In the genomic region with DNA sequence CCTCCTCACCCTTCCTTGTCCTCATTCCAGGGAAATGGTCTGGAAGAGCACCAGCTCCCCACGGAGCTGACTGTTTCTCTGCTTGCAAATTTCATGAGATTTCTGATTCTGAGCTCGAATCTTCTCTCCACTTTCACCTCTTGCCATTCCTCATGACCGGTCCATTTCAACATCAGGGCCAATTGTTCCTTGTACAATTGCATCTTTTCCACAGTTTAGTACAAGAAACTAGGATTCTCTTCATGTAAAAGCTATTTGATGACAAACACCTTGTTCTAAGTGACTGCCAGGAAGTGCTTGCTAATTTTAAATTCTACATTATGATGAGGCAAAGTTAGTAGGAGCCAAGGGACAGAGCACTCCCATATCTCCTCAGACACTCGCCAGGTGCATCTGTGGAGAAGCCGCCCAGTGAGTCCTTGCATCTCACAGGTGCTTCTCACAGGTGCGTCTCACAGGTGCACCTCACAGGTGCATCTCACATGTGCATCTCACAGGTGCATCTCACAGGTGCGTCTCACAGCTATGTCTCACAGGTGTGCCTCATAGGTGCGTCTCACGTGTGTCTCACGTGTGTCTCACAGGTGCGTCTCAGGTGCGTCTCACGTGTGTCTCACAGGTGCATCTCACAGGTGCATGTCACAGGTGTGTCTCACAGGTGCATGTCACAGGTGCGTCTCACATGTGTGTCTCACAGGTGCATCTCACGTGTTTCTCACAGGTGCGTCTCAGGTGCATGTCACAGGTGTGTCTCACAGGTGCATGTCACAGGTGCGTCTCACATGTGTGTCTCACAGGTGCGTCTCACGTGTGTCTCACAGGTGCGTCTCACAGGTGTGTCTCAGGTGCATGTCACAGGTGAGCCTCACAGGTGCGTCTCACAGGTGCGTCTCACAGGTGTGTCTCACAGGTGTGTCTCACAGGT, we compare ENCODE assay signal across 26 cellular contexts. TPM values are rescaled to one million over a fixed set of nuclear protein-coding genes. Genes with fewer than 3 reads are reported as not detected.
DNase-seq lines count a peak whose midpoint lies in the region; ATAC-seq and TF ChIP-seq lines count a peak whose summit lies in the region.
"Had no signal": no experiment of that assay in that cellular context is flagged by ENCODE, and none has a peak within 500 bp of the region (broad histone marks: within the 10 kb centered on the region; RNA-seq: fewer than 3 reads in every experiment).

No MANE protein-coding gene starts in this region.

- no peak overlapping the region for H3K4me3 Mint-ChIP-seq in CD14-positive monocyte
- H3K4me3 Mint-ChIP-seq: activated CD4-positive, alpha-beta memory T cell treated with anti-CD3 and anti-CD28 coated beads for 36 hours; activated naive CD8-positive, alpha-beta T cell treated with anti-CD3 and anti-CD28 coated beads, Interleukin-2, amount 10 ng/mL, durations not matched to agents 7 days and 5 days; immature natural killer cell had no signal

- no peak overlapping the region for H3K4me3 ChIP-seq in HEK293 (ENCODE audit: low read depth, low read length)
- H3K4me3 ChIP-seq: esophagus muscularis mucosa, heart left ventricle, lung, ovary, stomach had no signal

- POLR2A ChIA-PET in HEK293 (lab: Yijun Ruan, JAX) = no interaction called here

- H3K9me3 Mint-ChIP-seq in CD14-positive monocyte = peaks cover 0 to 14% (median 4%) of the 10 kb centered on the region in 7 donors
- H3K9me3 Mint-ChIP-seq: activated CD4-positive, alpha-beta memory T cell treated with anti-CD3 and anti-CD28 coated beads for 36 hours; activated naive CD8-positive, alpha-beta T cell treated with anti-CD3 and anti-CD28 coated beads, Interleukin-2, amount 10 ng/mL, durations not matched to agents 7 days and 5 days; immature natural killer cell had no signal

- DNase-seq in CD14-positive monocyte (ENCODE audit: low spot score) (peak; percentile 9), ecto neural progenitor cell (ENCODE audit: low spot score) (peak; percentile 40), mesenteric fat pad (ENCODE audit: low spot score) (peak; percentile 65), cerebellum (ENCODE audit: low spot score) (no peak), NCI-H187 (lab: John Stamatoyannopoulos, UW) (no peak), ureter (ENCODE audit: low spot score) (no peak)
- DNase-seq: activated CD4-positive, alpha-beta memory T cell treated with anti-CD3 and anti-CD28 coated beads for 36 hours; activated naive CD8-positive, alpha-beta T cell treated with anti-CD3 and anti-CD28 coated beads, Interleukin-2, amount 10 ng/mL, durations not matched to agents 7 days and 5 days; activated T-cell treated with anti-CD3 and anti-CD28 coated beads, Interleukin-2, amount 50 U/mL, for 1 hour; brain microvascular endothelial cell; COR-L47; dermis blood vessel endothelial cell; immature natural killer cell; NCI-H2029; NCI-H446 treated with DMSO at 0.1 percent for 48 hours; stomach had no signal

- H3K27me3 Mint-ChIP-seq in CD14-positive monocyte (ENCODE audit: low read depth in 3 of 3) = peaks cover 2 to 6% (median 3%) of the 10 kb centered on the region in 3 donors

- H3K36me3 Mint-ChIP-seq in CD14-positive monocyte = no peaks in the 10 kb centered on the region
- H3K36me3 Mint-ChIP-seq: activated CD4-positive, alpha-beta memory T cell treated with anti-CD3 and anti-CD28 coated beads for 36 hours; activated naive CD8-positive, alpha-beta T cell treated with anti-CD3 and anti-CD28 coated beads, Interleukin-2, amount 10 ng/mL, durations not matched to agents 7 days and 5 days; immature natural killer cell had no signal

- TF ChIP-seq CTCF in CD14-positive monocyte (IDR thresholded peaks at IDR 0.05) (no peak), HEK293 (tag by site-specific recombination; IDR thresholded peaks at IDR 0.05) (no peak)

- peak overlapping the region in 1 of 7 donors; percentile 10 for H3K27ac Mint-ChIP-seq in CD14-positive monocyte
- H3K27ac Mint-ChIP-seq: activated CD4-positive, alpha-beta memory T cell treated with anti-CD3 and anti-CD28 coated beads for 36 hours; activated naive CD8-positive, alpha-beta T cell treated with anti-CD3 and anti-CD28 coated beads, Interleukin-2, amount 10 ng/mL, durations not matched to agents 7 days and 5 days; immature natural killer cell had no signal

- CTCF ChIA-PET in HEK293 (lab: Yijun Ruan, JAX) = interaction anchor here (0.6 kb wide), 1 partner anchor 15 kb away, joined by 5 read pairs; no protein-coding TSS in a partner anchor

- no peak overlapping the region for H3K27ac ChIP-seq in HEK293 (ENCODE audit: extremely low read depth, low read depth, low read length)
- H3K27ac ChIP-seq: brain microvascular endothelial cell, esophagus muscularis mucosa, heart left ventricle, ovary, stomach had no signal

- H3K9me3 ChIP-seq in HEK293 (ENCODE audit: control insufficient read depth, insufficient read depth, low read depth, low read length) = no peaks in the 10 kb centered on the region
- H3K9me3 ChIP-seq: esophagus muscularis mucosa, heart left ventricle, ovary, stomach had no signal

- H3K4me1 ChIP-seq in HEK293 (ENCODE audit: control insufficient read depth, insufficient read depth, low read length) = no peaks in the 10 kb centered on the region
- H3K4me1 ChIP-seq: esophagus muscularis mucosa, heart left ventricle, stomach had no signal

- intact Hi-C loops in CD14-positive monocyte (cut with micrococcal nuclease) = no loop called here

- peaks cover 3% of the 10 kb centered on the region for H3K4me1 Mint-ChIP-seq in CD14-positive monocyte
- H3K4me1 Mint-ChIP-seq: activated naive CD8-positive, alpha-beta T cell treated with anti-CD3 and anti-CD28 coated beads, Interleukin-2, amount 10 ng/mL, durations not matched to agents 7 days and 5 days; immature natural killer cell had no signal

- no peaks in the 10 kb centered on the region for H3K36me3 ChIP-seq in HEK293 (ENCODE audit: control insufficient read depth in 2 of 2, insufficient read depth in 1 of 2, low read length in 2 of 2)
- H3K36me3 ChIP-seq: brain microvascular endothelial cell, esophagus muscularis mucosa, heart left ventricle, ovary, stomach had no signal

- no peak for ATAC-seq in GM18907 (IDR thresholded peaks at IDR 0.05; ENCODE audit: unreplicated experiment)
- ATAC-seq: heart left ventricle, Right ventricle myocardium inferior had no signal

TF ChIP-seq in HEK293, 187 proteins besides CTCF, POLR2A, EP300 and RAD21:
- TF ChIP-seq, protein P1, sequence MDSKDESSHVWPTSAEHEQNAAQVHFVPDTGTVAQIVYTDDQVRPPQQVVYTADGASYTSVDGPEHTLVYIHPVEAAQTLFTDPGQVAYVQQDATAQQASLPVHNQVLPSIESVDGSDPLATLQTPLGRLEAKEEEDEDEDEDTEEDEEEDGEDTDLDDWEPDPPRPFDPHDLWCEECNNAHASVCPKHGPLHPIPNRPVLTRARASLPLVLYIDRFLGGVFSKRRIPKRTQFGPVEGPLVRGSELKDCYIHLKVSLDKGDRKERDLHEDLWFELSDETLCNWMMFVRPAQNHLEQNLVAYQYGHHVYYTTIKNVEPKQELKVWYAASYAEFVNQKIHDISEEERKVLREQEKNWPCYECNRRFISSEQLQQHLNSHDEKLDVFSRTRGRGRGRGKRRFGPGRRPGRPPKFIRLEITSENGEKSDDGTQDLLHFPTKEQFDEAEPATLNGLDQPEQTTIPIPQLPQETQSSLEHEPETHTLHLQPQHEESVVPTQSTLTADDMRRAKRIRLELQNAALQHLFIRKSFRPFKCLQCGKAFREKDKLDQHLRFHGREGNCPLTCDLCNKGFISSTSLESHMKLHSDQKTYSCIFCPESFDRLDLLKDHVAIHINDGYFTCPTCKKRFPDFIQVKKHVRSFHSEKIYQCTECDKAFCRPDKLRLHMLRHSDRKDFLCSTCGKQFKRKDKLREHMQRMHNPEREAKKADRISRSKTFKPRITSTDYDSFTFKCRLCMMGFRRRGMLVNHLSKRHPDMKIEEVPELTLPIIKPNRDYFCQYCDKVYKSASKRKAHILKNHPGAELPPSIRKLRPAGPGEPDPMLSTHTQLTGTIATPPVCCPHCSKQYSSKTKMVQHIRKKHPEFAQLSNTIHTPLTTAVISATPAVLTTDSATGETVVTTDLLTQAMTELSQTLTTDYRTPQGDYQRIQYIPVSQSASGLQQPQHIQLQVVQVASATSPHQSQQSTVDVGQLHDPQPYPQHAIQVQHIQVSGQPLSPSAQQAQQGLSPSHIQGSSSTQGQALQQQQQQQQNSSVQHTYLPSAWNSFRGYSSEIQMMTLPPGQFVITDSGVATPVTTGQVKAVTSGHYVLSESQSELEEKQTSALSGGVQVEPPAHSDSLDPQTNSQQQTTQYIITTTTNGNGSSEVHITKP (tag by site-specific recombination; IDR thresholded peaks at IDR 0.05) = no peak
- peak; percentile 100 for TF ChIP-seq ZEB2 (tag by site-specific recombination; IDR thresholded peaks at IDR 0.05)
- peak; percentile 22; the same call in 1 of the 2 replicates for TF ChIP-seq SCRT1 (tag by site-specific recombination; IDR thresholded peaks at IDR 0.05; ENCODE audit: borderline replicate concordance)

RNA-seq across cellular contexts. Expression of a gene that starts 3.0 kb away (rescaled TPM):
- polyA plus RNA-seq in CD14-positive monocyte = 1 to 10 TPM; 3.7 to 6.3 TPM
- total RNA-seq in mesenteric fat pad (2.9 TPM), cerebellum (4.8 TPM), ureter (15.1 TPM)
- total RNA-seq: M059J had no signal

RNA-seq across cellular contexts. Expression of a gene that starts 46.2 kb away (rescaled TPM):
- not detected for polyA plus RNA-seq in CD14-positive monocyte
- not detected for total RNA-seq in mesenteric fat pad
- 4.4 TPM for total RNA-seq in cerebellum
- total RNA-seq in ureter = not detected
- total RNA-seq: activated CD4-positive, alpha-beta memory T cell treated with anti-CD3 and anti-CD28 coated beads for 36 hours; activated naive CD8-positive, alpha-beta T cell treated with anti-CD3 and anti-CD28 coated beads, Interleukin-2, amount 10 ng/mL, durations not matched to agents 7 days and 5 days; dermis blood vessel endothelial cell; heart left ventricle; lung; M059J; myocyte; ovary; Right ventricle myocardium inferior; stomach had no signal
- polyA plus RNA-seq: heart left ventricle, immature natural killer cell, lung, ovary, urinary bladder had no signal

RNA-seq across cellular contexts. Expression of a gene that starts 51.7 kb away (rescaled TPM):
- polyA plus RNA-seq in CD14-positive monocyte = 100 to 1,000 TPM; 367 to 397 TPM
- total RNA-seq in mesenteric fat pad = 210 TPM
- total RNA-seq in cerebellum = 67.2 TPM
- total RNA-seq in ureter = 317 TPM

RNA-seq across cellular contexts. Expression of a gene that starts 52.0 kb away (rescaled TPM):
- polyA plus RNA-seq in CD14-positive monocyte = 1 to 10 TPM; 4.2 to 7.2 TPM
- total RNA-seq in mesenteric fat pad (16.5 TPM), cerebellum (5.3 TPM), ureter (46.0 TPM)

Comparison
In these comparisons a context has a peak if more than half of its experiments do, and no peak if none do; other contexts are left out.
1. DNase-seq: peak in CD14-positive monocyte (single experiment), ecto neural progenitor cell (single experiment) and mesenteric fat pad (single experiment); none in cerebellum (single experiment), NCI-H187 (0 of 2) and ureter (single experiment).